ENCODE assay signal across 21 cellular contexts in genomic region chr2:59734743-59735142, GRCh38.
"Had no signal": no experiment of that assay in that cellular context is flagged by ENCODE, and none has a peak within 500 bp of the region (broad histone marks: within the 10 kb centered on the region; RNA-seq: fewer than 3 reads in every experiment).

No MANE protein-coding gene starts in this region.

- H3K9me3 ChIP-seq: left lung, right lobe of liver, suprapubic skin, transverse colon, vagina had no signal

- ATAC-seq: activated CD8-positive, alpha-beta memory T cell treated with anti-CD3 and anti-CD28 coated beads, Interleukin-2, amount 10 ng/mL, durations not matched to agents 7 days and 5 days; activated T-helper 17 cell treated with anti-CD3 and anti-CD28 coated beads, Interleukin-2, amount 50 U/mL, for 72 hours; effector memory CD8-positive, alpha-beta T cell; left lung; stimulated activated naive CD8-positive, alpha-beta T cell treated with anti-CD3 and anti-CD28 coated beads, Interleukin-15, amount 100 ng/mL, for 72 hours had no signal

- DNase-seq: activated B cell treated with CpG ODN at 0.5 μM for 24 hours; activated CD4-positive, alpha-beta memory T cell treated with anti-CD3 and anti-CD28 coated beads, Interleukin-2, amount 10 ng/mL, durations not matched to agents 7 days and 5 days; activated CD4-positive, alpha-beta T cell treated with anti-CD3 and anti-CD28 coated beads for 4 hours; activated CD8-positive, alpha-beta memory T cell treated with anti-CD3 and anti-CD28 coated beads, Interleukin-2, amount 10 ng/mL, durations not matched to agents 7 days and 5 days; activated naive CD4-positive, alpha-beta T cell; activated naive CD8-positive, alpha-beta T cell treated with anti-CD3 and anti-CD28 coated beads, Interleukin-2, amount 10 ng/mL, durations not matched to agents 7 days and 5 days; amygdala; caudate nucleus; effector memory CD8-positive, alpha-beta T cell; hypothalamus; kidney; right lobe of liver; small intestine; stimulated activated CD4-positive, alpha-beta T cell treated with anti-CD3 and anti-CD28 coated beads, Interleukin-4, amount 100 ng/mL, for 1 hour; stimulated activated naive CD8-positive, alpha-beta T cell treated with anti-CD3 and anti-CD28 coated beads, Interleukin-15, amount 100 ng/mL, for 72 hours; T-helper 2 cell; transverse colon had no signal

- H3K27ac ChIP-seq: left lung, right lobe of liver, suprapubic skin, transverse colon, vagina had no signal

- H3K36me3 ChIP-seq: left lung, right lobe of liver, suprapubic skin, transverse colon, vagina had no signal

- H3K27me3 ChIP-seq: left lung, right lobe of liver, suprapubic skin, transverse colon, vagina had no signal

- H3K4me3 ChIP-seq: left lung, right lobe of liver, suprapubic skin, transverse colon, vagina had no signal

- H3K4me1 ChIP-seq: left lung, right lobe of liver, suprapubic skin, transverse colon, vagina had no signal
